15 cellular contexts compared by ENCODE assay signal in genomic region chr17:63293310-63293709, GRCh38.
DNase-seq lines count a peak whose midpoint lies in the region; ATAC-seq and TF ChIP-seq lines count a peak whose summit lies in the region.
"Had no signal": no experiment of that assay in that cellular context is flagged by ENCODE, and none has a peak within 500 bp of the region (broad histone marks: within the 10 kb centered on the region; RNA-seq: fewer than 3 reads in every experiment).

No MANE protein-coding gene starts in this region.

- TF ChIP-seq CTCF in right atrium auricular region (IDR thresholded peaks at IDR 0.05) (no peak), brain (conservative IDR thresholded peaks at IDR 0.05) (no peak), CD14-positive monocyte (IDR thresholded peaks at IDR 0.05) (no peak)

- DNase-seq in right atrium auricular region (ENCODE audit: low spot score) (no peak), Right ventricle myocardium inferior (ENCODE audit: missing footprints) (no peak), kidney glomerular epithelial cell (lab: John Stamatoyannopoulos, UW) (peak; percentile 20), HT-29 (ENCODE audit: low spot score) (no peak), CD14-positive monocyte (ENCODE audit: low spot score) (no peak), NCI-H2081 treated with DMSO at 0.1 percent for 48 hours (lab: John Stamatoyannopoulos, UW) (no peak)
- DNase-seq: activated naive CD4-positive, alpha-beta T cell; DMS79; dorsolateral prefrontal cortex; glutamatergic neuron; left cardiac atrium; NCI-H1092 had no signal

- H3K9me3 Mint-ChIP-seq in brain, result peaks cover 20 to 38% (median 37%) of the 10 kb centered on the region in 5 experiments
- peaks cover 4 to 21% (median 14%) of the 10 kb centered on the region in 7 donors for H3K9me3 Mint-ChIP-seq in CD14-positive monocyte

- H3K4me1 ChIP-seq in right atrium auricular region, result peaks cover 0 to 7% of the 10 kb centered on the region in 2 donors
- H3K4me1 ChIP-seq: neural progenitor cell had no signal

- no peaks in the 10 kb centered on the region for H3K27me3 ChIP-seq in right atrium auricular region
- H3K27me3 ChIP-seq: dorsolateral prefrontal cortex, neural progenitor cell had no signal

- no peaks in the 10 kb centered on the region for H3K27me3 Mint-ChIP-seq in brain
- no peaks in the 10 kb centered on the region for H3K27me3 Mint-ChIP-seq in CD14-positive monocyte (ENCODE audit: low read depth in 3 of 3)

- H3K27ac Mint-ChIP-seq in brain (peak overlapping the region in 4 of 5 experiments; percentile 64 to 87 (median 74)), CD14-positive monocyte (no peak overlapping the region)
- H3K27ac Mint-ChIP-seq: neural progenitor cell had no signal

- no peak overlapping the region for H3K4me3 ChIP-seq in right atrium auricular region
- H3K4me3 ChIP-seq: dorsolateral prefrontal cortex, neural progenitor cell had no signal

- H3K4me3 Mint-ChIP-seq in brain, result peak overlapping the region in 1 of 5 experiments; percentile 46
- no peak overlapping the region for H3K4me3 Mint-ChIP-seq in CD14-positive monocyte
- H3K4me3 Mint-ChIP-seq: neural progenitor cell had no signal

- no peaks in the 10 kb centered on the region for H3K36me3 ChIP-seq in right atrium auricular region
- H3K36me3 ChIP-seq: neural progenitor cell had no signal

- intact Hi-C loops in Right ventricle myocardium inferior (cut with DNase I) (no loop called here), CD14-positive monocyte (cut with micrococcal nuclease) (loop anchor here in 1 of 2 donors (5.0 kb wide), 1 partner anchor 49 kb away; no protein-coding TSS in a partner anchor)

- H3K27ac ChIP-seq in right atrium auricular region, result peak overlapping the region; percentile 41 to 54
- H3K27ac ChIP-seq: neural progenitor cell had no signal

- peaks cover 8 to 27% of the 10 kb centered on the region in 2 donors for H3K9me3 ChIP-seq in right atrium auricular region

- peaks cover 26% of the 10 kb centered on the region for H3K4me1 Mint-ChIP-seq in brain
- no peaks in the 10 kb centered on the region for H3K4me1 Mint-ChIP-seq in CD14-positive monocyte

- ATAC-seq in Right ventricle myocardium inferior, result no peak
- ATAC-seq in GM18519 (IDR thresholded peaks at IDR 0.05; ENCODE audit: low FRiP score, unreplicated experiment), result no peak

- peaks cover 91% of the 10 kb centered on the region for H3K36me3 Mint-ChIP-seq in brain
- peaks cover 5% of the 10 kb centered on the region in 2 donors for H3K36me3 Mint-ChIP-seq in CD14-positive monocyte

Comparison
In these comparisons a context has a peak if more than half of its experiments do, and no peak if none do; other contexts are left out.
1. H3K27ac Mint-ChIP-seq: peak in brain (4 of 5); none in CD14-positive monocyte (0 of 7).